Comparison of ENCODE assay signal across 8 cellular contexts in genomic region chr1:223628233-223628632, GRCh38. TPM values are rescaled to one million over a fixed set of nuclear protein-coding genes. Genes with fewer than 3 reads are reported as not detected.
A peak's percentile ranks its signal among the peaks of the same experiment; 100 is the strongest.
DNase-seq lines count a peak whose midpoint lies in the region; ATAC-seq and TF ChIP-seq lines count a peak whose summit lies in the region.

No MANE protein-coding gene starts in this region.

- ATAC-seq in GM18511 (IDR thresholded peaks at IDR 0.05; ENCODE audit: unreplicated experiment) = peak; percentile 80
- ATAC-seq in lower lobe of right lung = peak; percentile 50 to 72
- no peak for ATAC-seq in HG03378 (IDR thresholded peaks at IDR 0.05; ENCODE audit: unreplicated experiment)

- H3K27me3 ChIP-seq in Loucy (ENCODE audit: insufficient read depth, low read length, poor library complexity, severe bottlenecking) (no peaks in the 10 kb centered on the region), lower lobe of right lung (ENCODE audit: low read depth) (no peaks in the 10 kb centered on the region)

- no peaks in the 10 kb centered on the region for H3F3A ChIP-seq in Loucy (ENCODE audit: low read depth)

- peak; percentile 85 for TF ChIP-seq CTCF in Loucy (conservative IDR thresholded peaks at IDR 0.05; ENCODE audit: low read length)
- peak; percentile 61 for TF ChIP-seq CTCF in lower lobe of right lung (IDR thresholded peaks at IDR 0.05)

- no peaks in the 10 kb centered on the region for H3K79me2 ChIP-seq in Loucy (ENCODE audit: insufficient read depth, low read length)

- H3K9ac ChIP-seq in Loucy (ENCODE audit: low read depth, low read length, poor library complexity, severe bottlenecking) = no peak overlapping the region

- H3K4me2 ChIP-seq in Loucy (ENCODE audit: low read depth, low read length, poor library complexity, severe bottlenecking) = no peak overlapping the region

- H3K9me3 ChIP-seq in Loucy (ENCODE audit: insufficient read depth, low read depth, low read length) (no peaks in the 10 kb centered on the region), lower lobe of right lung (no peaks in the 10 kb centered on the region)

- H3K4me1 ChIP-seq in Loucy (ENCODE audit: insufficient read depth, low read length, poor library complexity, severe bottlenecking) (no peaks in the 10 kb centered on the region), lower lobe of right lung (no peaks in the 10 kb centered on the region)

- no peak overlapping the region for H2AFZ ChIP-seq in Loucy (ENCODE audit: low read length)

- H3K27ac ChIP-seq in lower lobe of right lung = no peak overlapping the region

- DNase-seq in AG08396 (ENCODE audit: low spot score) (peak; percentile 60), T-helper 9 cell (peak; percentile 34), cerebellum (ENCODE audit: low spot score) (peak; percentile 32), lower lobe of right lung (peak; percentile 61)
- peak in 4 of 6 experiments; percentile 3 to 29 (median 20) for DNase-seq in stimulated activated naive CD4-positive, alpha-beta T cell (lab: John Stamatoyannopoulos, UW)

- H3K4me3 ChIP-seq in Loucy (ENCODE audit: low read length, poor library complexity, severe bottlenecking) (no peak overlapping the region), lower lobe of right lung (no peak overlapping the region)

- H4K20me1 ChIP-seq in Loucy (ENCODE audit: insufficient read depth, low read length, poor library complexity, severe bottlenecking) = no peaks in the 10 kb centered on the region

- H3K36me3 ChIP-seq in Loucy (ENCODE audit: insufficient read depth, low read length) = no peaks in the 10 kb centered on the region
- no peaks in the 10 kb centered on the region for H3K36me3 ChIP-seq in lower lobe of right lung

- intact Hi-C loops in lower lobe of right lung (cut with DNase I) = no loop called here

- H3K9me2 ChIP-seq in Loucy (replicated peaks; ENCODE audit: low read depth, low read length) = no peaks in the 10 kb centered on the region

RNA-seq across cellular contexts. Expression of gene CAPN8, which starts 37.3 kb away (rescaled TPM):
- total RNA-seq in cerebellum (not detected), lower lobe of right lung (70.6 TPM)

Comparison
In these comparisons a context has a peak if more than half of its experiments do, and no peak if none do; other contexts are left out.
1. RNA of gene CAPN8, which starts 37.3 kb away (total RNA-seq): 70.6 TPM in lower lobe of right lung (single experiment); not detected in cerebellum (single experiment); every median in the first group is over 10 times any median in the second.
2. Peak in every context shown above with its lines, with median percentiles within 50 percentile points of each other: DNase-seq.